ENCODE assay signal across 32 cellular contexts in genomic region chr7:83739527-83739926, GRCh38.
A peak's percentile ranks its signal among the peaks of the same experiment; 100 is the strongest.
DNase-seq lines count a peak whose midpoint lies in the region; ATAC-seq and TF ChIP-seq lines count a peak whose summit lies in the region.
"Had no signal": no experiment of that assay in that cellular context is flagged by ENCODE, and none has a peak within 500 bp of the region (broad histone marks: within the 10 kb centered on the region; RNA-seq: fewer than 3 reads in every experiment).

No MANE protein-coding gene starts in this region.

- H2AFZ ChIP-seq in neural progenitor cell (replicated peaks) (peak overlapping the region; percentile 20), MM.1S (ENCODE audit: low read length) (no peak overlapping the region)
- H2AFZ ChIP-seq: parathyroid adenoma had no signal

- H3K27ac Mint-ChIP-seq in neural progenitor cell: no peak overlapping the region
- H3K27ac Mint-ChIP-seq in activated T-helper 17 cell treated with anti-CD3 and anti-CD28 coated beads, Interleukin-2, amount 50 U/mL, for 72 hours: no peak overlapping the region
- H3K27ac Mint-ChIP-seq: activated naive CD8-positive, alpha-beta T cell treated with anti-CD3 and anti-CD28 coated beads, Interleukin-2, amount 10 ng/mL, durations not matched to agents 7 days and 5 days; CD14-positive monocyte; memory B cell; stimulated activated naive B cell treated with anti-CD40 and anti-IgM and Interleukin-4, amounts not matched to agents 10 μg/mL and 1 μg/mL and 100 μg/mL, for 72 hours had no signal

- H3K4me2 ChIP-seq in neural progenitor cell: no peak overlapping the region
- H3K4me2 ChIP-seq in MM.1S (ENCODE audit: low read depth, low read length): no peak overlapping the region

- H3K79me2 ChIP-seq in neural progenitor cell (ENCODE audit: low read depth) (no peaks in the 10 kb centered on the region), MM.1S (ENCODE audit: low read length) (no peaks in the 10 kb centered on the region)
- H3K79me2 ChIP-seq: parathyroid adenoma had no signal

- no peaks in the 10 kb centered on the region for H3K36me3 Mint-ChIP-seq in neural progenitor cell
- H3K36me3 Mint-ChIP-seq in activated T-helper 17 cell treated with anti-CD3 and anti-CD28 coated beads, Interleukin-2, amount 50 U/mL, for 72 hours (ENCODE audit: low read depth): no peaks in the 10 kb centered on the region
- H3K36me3 Mint-ChIP-seq: activated naive CD8-positive, alpha-beta T cell treated with anti-CD3 and anti-CD28 coated beads, Interleukin-2, amount 10 ng/mL, durations not matched to agents 7 days and 5 days; CD14-positive monocyte; memory B cell; stimulated activated naive B cell treated with anti-CD40 and anti-IgM and Interleukin-4, amounts not matched to agents 10 μg/mL and 1 μg/mL and 100 μg/mL, for 72 hours had no signal

- H3F3A ChIP-seq in neural progenitor cell (ENCODE audit: low read depth) (peaks cover 13% of the 10 kb centered on the region), MM.1S (ENCODE audit: insufficient read depth, low read length) (no peaks in the 10 kb centered on the region)

- H3K9me3 Mint-ChIP-seq in neural progenitor cell: no peaks in the 10 kb centered on the region
- peaks cover 15% of the 10 kb centered on the region for H3K9me3 Mint-ChIP-seq in activated T-helper 17 cell treated with anti-CD3 and anti-CD28 coated beads, Interleukin-2, amount 50 U/mL, for 72 hours
- H3K9me3 Mint-ChIP-seq: activated naive CD8-positive, alpha-beta T cell treated with anti-CD3 and anti-CD28 coated beads, Interleukin-2, amount 10 ng/mL, durations not matched to agents 7 days and 5 days; memory B cell; neural crest cell had no signal

- H3K27me3 Mint-ChIP-seq in neural progenitor cell (ENCODE audit: insufficient read depth, low read depth): peaks cover 2% of the 10 kb centered on the region
- H3K27me3 Mint-ChIP-seq in activated T-helper 17 cell treated with anti-CD3 and anti-CD28 coated beads, Interleukin-2, amount 50 U/mL, for 72 hours: no peaks in the 10 kb centered on the region
- H3K27me3 Mint-ChIP-seq: activated naive CD8-positive, alpha-beta T cell treated with anti-CD3 and anti-CD28 coated beads, Interleukin-2, amount 10 ng/mL, durations not matched to agents 7 days and 5 days; memory B cell; stimulated activated naive B cell treated with anti-CD40 and anti-IgM and Interleukin-4, amounts not matched to agents 10 μg/mL and 1 μg/mL and 100 μg/mL, for 72 hours had no signal

- H3K9me3 ChIP-seq in SJCRH30 (replicated peaks): peaks cover 6% of the 10 kb centered on the region; the same call in 1 of the 2 replicates
- no peaks in the 10 kb centered on the region for H3K9me3 ChIP-seq in neural progenitor cell (ENCODE audit: low read depth)
- H3K9me3 ChIP-seq in MM.1S (replicated peaks; ENCODE audit: insufficient read depth, low read length): no peaks in the 10 kb centered on the region
- H3K9me3 ChIP-seq: Caco-2, right atrium auricular region had no signal

- DNase-seq in H4 (ENCODE audit: low spot score): peak; percentile 62
- peak; percentile 78 for DNase-seq in NCI-H2107 treated with DMSO at 0.1 percent for 48 hours (lab: John Stamatoyannopoulos, UW; ENCODE audit: unreplicated experiment)
- DNase-seq in SJCRH30: peak; percentile 15 to 83
- DNase-seq in neural progenitor cell (ENCODE audit: low spot score): no peak
- no peak for DNase-seq in MM.1S
- no peak for DNase-seq in HPDE6-E6E7 (ENCODE audit: extremely low spot score)
- DNase-seq: activated CD4-positive, alpha-beta T cell treated with anti-CD3 and anti-CD28 coated beads for 48 hours; activated gamma-delta T cell; activated naive CD8-positive, alpha-beta T cell treated with anti-CD3 and anti-CD28 coated beads, Interleukin-2, amount 10 ng/mL, durations not matched to agents 7 days and 5 days; Caco-2; DMS79; effector CD4-positive, alpha-beta T cell; GDM1; hypothalamus; IMR-90; NCI-H1092 treated with DMSO at 0.1 percent for 48 hours; NCI-H1930; NK-92 treated with Interleukin-12 subunit alpha and Interleukin-12 subunit beta, amount 100 ng/mL, for 24 hours; PC-3; small intestine; stimulated activated naive B cell treated with anti-CD40 and anti-IgM and Interleukin-4, amounts not matched to agents 10 μg/mL and 1 μg/mL and 100 μg/mL, for 72 hours; substantia nigra; trophoblast cell had no signal

- H3K4me3 ChIP-seq in SJCRH30 (peak overlapping the region; percentile 45), neural progenitor cell (no peak overlapping the region), MM.1S (ENCODE audit: low read length) (no peak overlapping the region)
- H3K4me3 ChIP-seq: cardiac muscle cell, right atrium auricular region had no signal

- H3K4me1 Mint-ChIP-seq in neural progenitor cell: peaks cover 7% of the 10 kb centered on the region
- H3K4me1 Mint-ChIP-seq in activated T-helper 17 cell treated with anti-CD3 and anti-CD28 coated beads, Interleukin-2, amount 50 U/mL, for 72 hours: no peaks in the 10 kb centered on the region
- H3K4me1 Mint-ChIP-seq: activated naive CD8-positive, alpha-beta T cell treated with anti-CD3 and anti-CD28 coated beads, Interleukin-2, amount 10 ng/mL, durations not matched to agents 7 days and 5 days; CD14-positive monocyte; memory B cell; stimulated activated naive B cell treated with anti-CD40 and anti-IgM and Interleukin-4, amounts not matched to agents 10 μg/mL and 1 μg/mL and 100 μg/mL, for 72 hours had no signal

- H3K27me3 ChIP-seq in SJCRH30 (no peaks in the 10 kb centered on the region), neural progenitor cell (no peaks in the 10 kb centered on the region), MM.1S (replicated peaks; ENCODE audit: insufficient read depth, low read length) (no peaks in the 10 kb centered on the region)
- H3K27me3 ChIP-seq: cardiac muscle cell, right atrium auricular region had no signal

- H3K36me3 ChIP-seq in SJCRH30 (no peaks in the 10 kb centered on the region), neural progenitor cell (no peaks in the 10 kb centered on the region), MM.1S (replicated peaks; ENCODE audit: insufficient read depth, low read length) (no peaks in the 10 kb centered on the region)
- H3K36me3 ChIP-seq: cardiac muscle cell, right atrium auricular region had no signal

- no peaks in the 10 kb centered on the region for H4K20me1 ChIP-seq in neural progenitor cell (ENCODE audit: low read depth)
- no peaks in the 10 kb centered on the region for H4K20me1 ChIP-seq in MM.1S (ENCODE audit: insufficient read depth, low read length)

- H3K4me1 ChIP-seq in SJCRH30 (peaks cover 11% of the 10 kb centered on the region), neural progenitor cell (peaks cover 11% of the 10 kb centered on the region), MM.1S (ENCODE audit: low read length) (no peaks in the 10 kb centered on the region)
- H3K4me1 ChIP-seq: Caco-2, parathyroid adenoma, right atrium auricular region had no signal

- H3K27ac ChIP-seq in SJCRH30: no peak overlapping the region
- H3K27ac ChIP-seq in neural progenitor cell: no peak overlapping the region
- no peak overlapping the region for H3K27ac ChIP-seq in MM.1S (ENCODE audit: low read length)
- H3K27ac ChIP-seq: cardiac muscle cell, parathyroid adenoma, right atrium auricular region, VCaP had no signal

- TF ChIP-seq CTCF in neural progenitor cell (IDR thresholded peaks at IDR 0.05) (no peak), MM.1S (IDR thresholded peaks at IDR 0.05; ENCODE audit: low read length) (no peak)

- ATAC-seq in activated T-helper 17 cell treated with anti-CD3 and anti-CD28 coated beads, Interleukin-2, amount 50 U/mL, for 72 hours (replicated peaks): no peak
- ATAC-seq: PC-3; Right ventricle myocardium inferior; stimulated activated naive B cell treated with anti-CD40 and anti-IgM and Interleukin-4, amounts not matched to agents 10 μg/mL and 1 μg/mL and 100 μg/mL, for 72 hours had no signal

- no peaks in the 10 kb centered on the region for H3K9me2 ChIP-seq in MM.1S (replicated peaks; ENCODE audit: insufficient read depth, low read length)

- H3K9ac ChIP-seq in neural progenitor cell: no peak overlapping the region
- no peak overlapping the region for H3K9ac ChIP-seq in MM.1S (ENCODE audit: low read length)
- H3K9ac ChIP-seq: parathyroid adenoma had no signal

- no peak overlapping the region for H3K4me3 Mint-ChIP-seq in neural progenitor cell
- H3K4me3 Mint-ChIP-seq in activated T-helper 17 cell treated with anti-CD3 and anti-CD28 coated beads, Interleukin-2, amount 50 U/mL, for 72 hours: no peak overlapping the region
- H3K4me3 Mint-ChIP-seq: activated naive CD8-positive, alpha-beta T cell treated with anti-CD3 and anti-CD28 coated beads, Interleukin-2, amount 10 ng/mL, durations not matched to agents 7 days and 5 days; CD14-positive monocyte; memory B cell; neural crest cell; stimulated activated naive B cell treated with anti-CD40 and anti-IgM and Interleukin-4, amounts not matched to agents 10 μg/mL and 1 μg/mL and 100 μg/mL, for 72 hours had no signal

Comparison
In these comparisons a context has a peak if more than half of its experiments do, and no peak if none do; other contexts are left out.
1. DNase-seq: peak in H4 (single experiment), NCI-H2107 treated with DMSO at 0.1 percent for 48 hours (single experiment) and SJCRH30 (2 of 2); none in neural progenitor cell (single experiment), MM.1S (single experiment) and HPDE6-E6E7 (single experiment).